In the genomic region with DNA sequence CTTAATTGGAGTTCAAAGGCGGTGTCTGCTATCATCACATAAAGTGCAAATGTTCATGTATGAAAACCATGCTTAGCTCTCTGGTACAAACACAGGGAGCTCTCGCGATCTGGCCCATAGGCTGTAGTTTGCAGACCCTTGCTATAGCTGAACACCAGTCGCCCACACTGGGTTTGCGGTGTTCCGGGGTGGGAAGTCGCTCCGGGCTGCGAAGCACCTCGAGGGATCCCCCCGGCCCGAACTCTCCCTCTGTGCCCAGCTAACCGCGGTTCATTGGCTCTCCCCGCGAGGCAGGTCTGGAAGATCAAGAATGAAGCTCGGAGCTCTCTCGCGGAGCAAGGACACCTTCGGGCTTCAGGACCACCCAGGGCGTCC, we compare ENCODE assay signal across 8 cellular contexts. TPM values are rescaled to one million over a fixed set of nuclear protein-coding genes. Genes with fewer than 3 reads are reported as not detected.
DNase-seq lines count a peak whose midpoint lies in the region; ATAC-seq and TF ChIP-seq lines count a peak whose summit lies in the region.

No MANE protein-coding gene starts in this region.

- H3K36me3 Mint-ChIP-seq in CD4-positive, alpha-beta memory T cell, result no peaks in the 10 kb centered on the region
- peaks cover 2% of the 10 kb centered on the region for H3K36me3 Mint-ChIP-seq in endodermal cell (ENCODE audit: low read depth)

- H3K4me3 ChIP-seq in CD4-positive, alpha-beta memory T cell (ENCODE audit: low read length in 2 of 2), result peak overlapping the region in 1 of 2 donors; percentile 62
- H3K4me3 ChIP-seq in endodermal cell (ENCODE audit: low read length) (peak overlapping the region; percentile 72), thyroid gland (replicated peaks in 1 of 3) (peak overlapping the region in 1 of 3 donors; percentile 48)

- peak overlapping the region; percentile 41 for H3K27ac ChIP-seq in CD4-positive, alpha-beta memory T cell (ENCODE audit: low read depth, low read length)
- H3K27ac ChIP-seq in endodermal cell (ENCODE audit: low read depth, low read length), result no peak overlapping the region
- no peak overlapping the region for H3K27ac ChIP-seq in thyroid gland

- POLR2A ChIA-PET in CD4-positive, alpha-beta memory T cell (lab: Charles Lee; ENCODE audit: partially characterized antibody), result interaction anchor here (0.8 to 1.2 kb wide), 4 partner anchors 9 to 298 kb away, joined by 3 to 4 read pairs (median 4); no protein-coding TSS in a partner anchor

- no peaks in the 10 kb centered on the region for H3K9me3 ChIP-seq in CD4-positive, alpha-beta memory T cell (ENCODE audit: control insufficient read depth in 1 of 2, low read length in 2 of 2)
- H3K9me3 ChIP-seq in endodermal cell (ENCODE audit: control insufficient read depth, low read length), result no peaks in the 10 kb centered on the region
- H3K9me3 ChIP-seq in thyroid gland, result no peaks in the 10 kb centered on the region

- peak; percentile 27 for ATAC-seq in GM21717 (IDR thresholded peaks at IDR 0.05; ENCODE audit: unreplicated experiment)
- ATAC-seq in omental fat pad (ENCODE audit: low FRiP score), result peak; percentile 27

- peaks cover 0 to 5% (median 0%) of the 10 kb centered on the region in 8 donors for H3K9me3 Mint-ChIP-seq in CD4-positive, alpha-beta memory T cell
- H3K9me3 Mint-ChIP-seq in endodermal cell, result peaks cover 54% of the 10 kb centered on the region

- peak overlapping the region; percentile 39 to 82 (median 70) for H3K27ac Mint-ChIP-seq in CD4-positive, alpha-beta memory T cell
- H3K27ac Mint-ChIP-seq in endodermal cell, result no peak overlapping the region

- intact Hi-C loops in CD4-positive, alpha-beta memory T cell (cut with micrococcal nuclease), result loop anchor here (10.0 kb wide), 3 partner anchors 304 to 1244 kb away; no protein-coding TSS in a partner anchor
- intact Hi-C loops in thyroid gland (cut with DNase I), result no loop called here

- no peak for TF ChIP-seq POLR2A in thyroid gland (IDR thresholded peaks at IDR 0.05)

- peaks cover 11 to 34% (median 20%) of the 10 kb centered on the region in 4 donors for H3K4me1 Mint-ChIP-seq in CD4-positive, alpha-beta memory T cell
- no peaks in the 10 kb centered on the region for H3K4me1 Mint-ChIP-seq in endodermal cell

- in situ Hi-C loops in ACHN (cut with HindIII; ENCODE audit: low pct_ligation_motif_present, low pct_unique_long_range_greater_than_20kb, low sequenced_read_pairs), result no loop called here

- no peak for DNase-seq in CD4-positive, alpha-beta memory T cell
- DNase-seq in NCI-H748 treated with DMSO at 0.1 percent for 48 hours (lab: John Stamatoyannopoulos, UW), result peak; percentile 9
- no peak for DNase-seq in endodermal cell
- no peak for DNase-seq in omental fat pad (ENCODE audit: low spot score)
- no peak for DNase-seq in ACHN
- no peak for DNase-seq in thyroid gland
- no peak for DNase-seq in NCI-H82 treated with DMSO at 0.1 percent for 48 hours (lab: John Stamatoyannopoulos, UW; ENCODE audit: unreplicated experiment)

- no peaks in the 10 kb centered on the region for H3K36me3 ChIP-seq in CD4-positive, alpha-beta memory T cell (ENCODE audit: insufficient read depth, low read length)
- no peaks in the 10 kb centered on the region for H3K36me3 ChIP-seq in endodermal cell (ENCODE audit: control insufficient read depth, insufficient read depth, low read length)
- H3K36me3 ChIP-seq in thyroid gland, result no peaks in the 10 kb centered on the region

- H3K4me3 Mint-ChIP-seq in CD4-positive, alpha-beta memory T cell, result peak overlapping the region; percentile 87 to 91 (median 88)
- H3K4me3 Mint-ChIP-seq in endodermal cell, result peak overlapping the region; percentile 68

- CTCF ChIA-PET in CD4-positive, alpha-beta memory T cell (lab: Charles Lee; ENCODE audit: partially characterized antibody), result interaction anchor here (0.6 to 4.7 kb wide), 5 partner anchors 9 to 23 kb away, joined by 3 to 36 read pairs (median 3); no protein-coding TSS in a partner anchor

- no peak overlapping the region for H3K9ac ChIP-seq in endodermal cell (ENCODE audit: extremely low read depth, low read length, poor library complexity, severe bottlenecking)

- WGBS in endodermal cell (ENCODE audit: insufficient coverage in 1 of 2, insufficient read length in 1 of 2), 2 experiments, result 5 to 20% methylated on average over 2 to 21 of the region's 21 CpGs
- 2 to 7% methylated on average over 4 to 16 of the region's 21 CpGs for WGBS in thyroid gland, 2 donors

- no peaks in the 10 kb centered on the region for H3K27me3 ChIP-seq in CD4-positive, alpha-beta memory T cell (ENCODE audit: insufficient read depth, low read length)
- H3K27me3 ChIP-seq in endodermal cell (ENCODE audit: control insufficient read depth, insufficient read depth, low read length, poor library complexity, severe bottlenecking) (peaks cover 64% of the 10 kb centered on the region), thyroid gland (no peaks in the 10 kb centered on the region)

- H3K4me1 ChIP-seq in CD4-positive, alpha-beta memory T cell (ENCODE audit: insufficient read depth, low read length), result peaks cover 22% of the 10 kb centered on the region
- H3K4me1 ChIP-seq in endodermal cell (ENCODE audit: control insufficient read depth, insufficient read depth, low read length) (no peaks in the 10 kb centered on the region), thyroid gland (no peaks in the 10 kb centered on the region)

- no peaks in the 10 kb centered on the region for H3K27me3 Mint-ChIP-seq in CD4-positive, alpha-beta memory T cell
- peaks cover 54% of the 10 kb centered on the region for H3K27me3 Mint-ChIP-seq in endodermal cell (ENCODE audit: insufficient read depth)

- TF ChIP-seq CTCF in endodermal cell (conservative IDR thresholded peaks at IDR 0.05) (no peak), omental fat pad (IDR thresholded peaks at IDR 0.05) (no peak), thyroid gland (IDR thresholded peaks at IDR 0.05) (no peak)

RNA-seq across cellular contexts. Expression of a gene that starts 0.3 kb away (rescaled TPM):
- total RNA-seq in CD4-positive, alpha-beta memory T cell, result 10 to 100 TPM; 26.5 to 31.5 TPM
- 10 to 100 TPM; 26.6 to 49.4 TPM for polyA plus RNA-seq in CD4-positive, alpha-beta memory T cell
- total RNA-seq in endodermal cell (10 to 100 TPM; 12.4 to 17.2 TPM), omental fat pad (10 to 100 TPM; 13.0 to 23.5 (median 19.4) TPM), thyroid gland (10 to 100 TPM; 16.6 to 31.7 (median 27.2) TPM)
- 22.2 TPM for polyA plus RNA-seq in endodermal cell (2013, experiment 1 of 2)
- polyA plus RNA-seq in endodermal cell (2013, experiment 2 of 2), result 22.5 TPM
